ENCODE assay signal across 8 cellular contexts in the genomic region with DNA sequence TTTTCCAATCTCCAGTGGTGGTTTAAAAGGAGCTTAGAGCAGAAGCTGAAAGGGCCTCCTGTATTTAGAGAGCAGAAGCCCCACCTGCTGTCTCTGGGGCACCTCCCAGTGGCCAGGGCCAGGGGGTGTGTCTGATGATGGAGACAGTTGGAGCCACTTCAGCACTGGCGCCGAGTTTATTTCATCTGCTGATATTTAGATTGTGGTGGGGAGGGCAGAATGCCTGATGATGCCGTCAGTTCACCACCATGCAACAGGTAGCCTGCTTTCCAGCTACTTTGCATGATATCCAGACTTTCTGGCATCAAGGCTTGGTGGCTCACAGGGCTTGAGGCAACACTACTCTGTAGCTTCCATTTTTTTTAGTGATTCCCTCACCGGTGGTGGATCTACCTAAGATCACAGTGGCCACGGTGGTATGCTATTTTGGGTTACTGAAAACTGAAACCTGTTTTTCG.
DNase-seq lines count a peak whose midpoint lies in the region; ATAC-seq and TF ChIP-seq lines count a peak whose summit lies in the region.

No MANE protein-coding gene starts in this region.

- peak; percentile 31 for DNase-seq in NCI-H2029 treated with DMSO at 0.1 percent for 48 hours (lab: John Stamatoyannopoulos, UW)
- peak; percentile 53 for DNase-seq in activated CD4-positive, alpha-beta memory T cell treated with anti-CD3 and anti-CD28 coated beads for 36 hours
- peak in 40 of 42 donors; percentile 20 to 78 (median 54) for DNase-seq in head of caudate nucleus
- DNase-seq in posterior vena cava (ENCODE audit: low spot score), result peak; percentile 81

- POLR2A ChIA-PET in activated CD4-positive, alpha-beta memory T cell treated with anti-CD3 and anti-CD28 coated beads for 36 hours (lab: Charles Lee), result no interaction called here

- H3K4me1 Mint-ChIP-seq in activated CD4-positive, alpha-beta memory T cell treated with anti-CD3 and anti-CD28 coated beads for 36 hours (ENCODE audit: low read depth), result peaks cover 7% of the 10 kb centered on the region

- no peaks in the 10 kb centered on the region for H3K36me3 Mint-ChIP-seq in activated CD4-positive, alpha-beta memory T cell treated with anti-CD3 and anti-CD28 coated beads for 36 hours

- no peak overlapping the region for H3K4me3 Mint-ChIP-seq in activated CD4-positive, alpha-beta memory T cell treated with anti-CD3 and anti-CD28 coated beads for 36 hours

- intact Hi-C loops in activated CD4-positive, alpha-beta memory T cell treated with anti-CD3 and anti-CD28 coated beads for 36 hours (cut with micrococcal nuclease), result no loop called here
- intact Hi-C loops in head of caudate nucleus (cut with DNase I) (no loop called here), posterior vena cava (cut with DNase I) (no loop called here)

- TF ChIP-seq CTCF in GM12872 (IDR thresholded peaks at IDR 0.05; ENCODE audit: insufficient read depth, low read depth, low read length), result peak; percentile 53

- no peaks in the 10 kb centered on the region for H3K9me3 Mint-ChIP-seq in activated CD4-positive, alpha-beta memory T cell treated with anti-CD3 and anti-CD28 coated beads for 36 hours

- no peak overlapping the region for H3K27ac Mint-ChIP-seq in activated CD4-positive, alpha-beta memory T cell treated with anti-CD3 and anti-CD28 coated beads for 36 hours

- CTCF ChIA-PET in activated CD4-positive, alpha-beta memory T cell treated with anti-CD3 and anti-CD28 coated beads for 36 hours (lab: Charles Lee), result interaction anchor here (0.9 to 1.3 kb wide), 3 partner anchors 303 to 414 kb away, joined by 3 to 5 read pairs (median 3); no protein-coding TSS in a partner anchor

- H3K27me3 Mint-ChIP-seq in activated CD4-positive, alpha-beta memory T cell treated with anti-CD3 and anti-CD28 coated beads for 36 hours, result peaks cover 2% of the 10 kb centered on the region

- ATAC-seq in GM18502 (IDR thresholded peaks at IDR 0.05; ENCODE audit: poor library complexity, unreplicated experiment) (no peak), HG03354 (IDR thresholded peaks at IDR 0.05; ENCODE audit: poor library complexity, severe bottlenecking, unreplicated experiment) (no peak), GM18520 (IDR thresholded peaks at IDR 0.05; ENCODE audit: unreplicated experiment) (no peak)

Comparison
In these comparisons a context has a peak if more than half of its experiments do, and no peak if none do; other contexts are left out.
1. DNase-seq: peak in every context shown above with its lines; median percentile 81 in posterior vena cava; 54 in head of caudate nucleus; 53 in activated CD4-positive, alpha-beta memory T cell treated with anti-CD3 and anti-CD28 coated beads for 36 hours; 31 in NCI-H2029 treated with DMSO at 0.1 percent for 48 hours.